ENCODE assay signal across 11 cellular contexts in the genomic region with DNA sequence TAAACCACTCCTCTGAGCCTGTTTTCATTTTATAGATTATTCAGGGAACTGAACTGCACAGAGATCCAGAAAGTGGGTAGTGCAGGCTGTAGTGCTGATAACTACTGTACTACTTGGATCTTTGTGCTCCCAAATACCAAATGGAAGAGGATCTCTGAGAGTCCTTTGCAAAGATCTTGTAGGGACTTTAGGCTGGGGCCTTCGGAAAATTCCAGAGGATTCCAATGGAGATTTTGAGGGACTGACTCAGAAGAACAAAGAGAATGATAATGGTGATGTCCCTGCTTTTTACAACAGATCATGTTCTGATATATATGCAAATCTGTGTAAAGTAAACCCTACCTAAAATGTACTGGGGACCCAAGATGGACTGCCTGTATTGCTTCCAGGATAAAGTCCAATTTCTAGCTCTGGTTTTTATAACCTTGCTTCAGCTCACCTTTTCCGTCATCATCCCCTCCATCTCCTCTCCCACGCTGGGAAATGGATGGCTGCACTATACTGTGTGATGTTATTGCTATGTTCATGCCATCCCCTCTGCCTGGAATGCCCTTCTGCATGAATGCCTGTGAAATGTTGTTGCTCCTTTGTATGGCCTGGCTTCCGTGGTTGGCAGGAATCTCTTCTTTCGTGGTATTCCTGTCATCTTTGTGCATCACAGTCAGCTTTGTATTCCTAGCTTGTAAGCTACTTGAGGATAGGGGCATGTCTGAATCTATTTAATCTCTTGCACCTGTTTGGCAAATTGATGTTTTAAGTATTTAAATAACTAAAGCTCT. TPM values are rescaled to one million over a fixed set of nuclear protein-coding genes. Genes with fewer than 3 reads are reported as not detected.
DNase-seq lines count a peak whose midpoint lies in the region; ATAC-seq and TF ChIP-seq lines count a peak whose summit lies in the region.
"Had no signal": no experiment of that assay in that cellular context is flagged by ENCODE, and none has a peak within 500 bp of the region (broad histone marks: within the 10 kb centered on the region; RNA-seq: fewer than 3 reads in every experiment).

No MANE protein-coding gene starts in this region.

- no peak overlapping the region for H3K4ac ChIP-seq in mesendoderm (ENCODE audit: low read depth, low read length)

- no peak overlapping the region for H3K23ac ChIP-seq in mesendoderm (ENCODE audit: low read length)

- H3K27me3 ChIP-seq in HUES48 (ENCODE audit: control insufficient read depth, insufficient read depth, low read length) = no peaks in the 10 kb centered on the region
- no peaks in the 10 kb centered on the region for H3K27me3 ChIP-seq in mesendoderm (ENCODE audit: insufficient read depth, low read length, poor library complexity)
- H3K27me3 ChIP-seq: esophagus muscularis mucosa, thyroid gland had no signal

- no peak overlapping the region for H4K8ac ChIP-seq in mesendoderm (ENCODE audit: low read depth, low read length)

- no peak overlapping the region for H2BK5ac ChIP-seq in mesendoderm (ENCODE audit: low read length)

- H3K4me1 ChIP-seq in HUES48 (ENCODE audit: control insufficient read depth, insufficient read depth, low read length) (peaks cover 19% of the 10 kb centered on the region), mesendoderm (ENCODE audit: control insufficient read depth, low read depth, low read length) (peaks cover 2% of the 10 kb centered on the region)
- H3K4me1 ChIP-seq: esophagus muscularis mucosa, thyroid gland had no signal

- H3K36me3 ChIP-seq in HUES48 (ENCODE audit: control insufficient read depth, insufficient read depth, low read length) (0 out of 2 replicates have a peak, but pooled peaks cover 1% of the 10 kb centered on the region), mesendoderm (ENCODE audit: control insufficient read depth, insufficient read depth, low read length) (no peaks in the 10 kb centered on the region)
- H3K36me3 ChIP-seq: thyroid gland had no signal

- no CpG with 5 or more reads among the region's 5 CpGs for WGBS in mesendoderm (ENCODE audit: extremely low coverage, insufficient coverage, low lambda C conversion rate)

- POLR2A ChIA-PET in HEK293T (lab: Yijun Ruan, JAX) = no interaction called here

- no peak overlapping the region for H3K18ac ChIP-seq in mesendoderm (ENCODE audit: low read length)

- H3K79me1 ChIP-seq in mesendoderm (ENCODE audit: low read length) = no peaks in the 10 kb centered on the region

- H2BK120ac ChIP-seq in mesendoderm (ENCODE audit: low read depth, low read length) = no peak overlapping the region

- peak; percentile 21 for DNase-seq in Caki2 (ENCODE audit: low read depth)
- DNase-seq in astrocyte of the hippocampus (ENCODE audit: low read depth, low spot score) = peak; percentile 92
- DNase-seq in mesendoderm = peak; percentile 75
- DNase-seq in HEK293T (ENCODE audit: extremely low spot score) = no peak
- DNase-seq: central memory CD4-positive, alpha-beta T cell; thyroid gland had no signal

- H3K9ac ChIP-seq in HUES48 (ENCODE audit: low read depth, low read length) (peak overlapping the region; percentile 47), mesendoderm (ENCODE audit: low read length) (no peak overlapping the region)

- no peak overlapping the region for H4K5ac ChIP-seq in mesendoderm (ENCODE audit: low read length)

- ATAC-seq in HG02763 (IDR thresholded peaks at IDR 0.05; ENCODE audit: unreplicated experiment) = no peak
- no peak for ATAC-seq in GM19452 (IDR thresholded peaks at IDR 0.05; ENCODE audit: unreplicated experiment)
- ATAC-seq in HG03280 (IDR thresholded peaks at IDR 0.05; ENCODE audit: unreplicated experiment) = no peak

- no peaks in the 10 kb centered on the region for H3K9me3 ChIP-seq in HUES48 (ENCODE audit: control insufficient read depth, insufficient read depth, low read length)
- H3K9me3 ChIP-seq: esophagus muscularis mucosa, thyroid gland had no signal

- H3K79me2 ChIP-seq in mesendoderm (ENCODE audit: control insufficient read depth, insufficient read depth, low read length) = no peaks in the 10 kb centered on the region

- peak overlapping the region; percentile 26 for H3K56ac ChIP-seq in mesendoderm (ENCODE audit: low read length)

- CTCF ChIA-PET in HEK293T (lab: Yijun Ruan, JAX) = interaction anchor here (0.5 kb wide), 1 partner anchor 239 kb away, joined by 3 read pairs; no protein-coding TSS in a partner anchor

- H3K27ac ChIP-seq in HUES48 (ENCODE audit: low read depth, low read length) (peak overlapping the region; percentile 90), mesendoderm (ENCODE audit: low read depth, low read length) (peak overlapping the region; percentile 14)
- H3K27ac ChIP-seq: esophagus muscularis mucosa, thyroid gland had no signal

- H3K4me2 ChIP-seq in mesendoderm (ENCODE audit: low read length) = no peak overlapping the region

- H2AK5ac ChIP-seq in mesendoderm (ENCODE audit: low read length) = no peak overlapping the region

- in situ Hi-C loops in Caki2 (cut with HindIII; ENCODE audit: low pct_unique_long_range_greater_than_20kb, low sequenced_read_pairs) = no loop called here

- no peak overlapping the region for H2BK15ac ChIP-seq in mesendoderm (replicated peaks; ENCODE audit: low read depth)

- H3K4me3 ChIP-seq in HUES48 (ENCODE audit: low read depth, low read length) = no peak overlapping the region
- no peak overlapping the region for H3K4me3 ChIP-seq in mesendoderm (ENCODE audit: low read length)
- H3K4me3 ChIP-seq: esophagus muscularis mucosa, thyroid gland had no signal

TF ChIP-seq in HEK293T, 16 proteins besides CTCF, POLR2A, EP300 and RAD21:
- TF ChIP-seq L3MBTL2 (conservative IDR thresholded peaks at IDR 0.05) = no peak
- TF ChIP-seq, protein P1, sequence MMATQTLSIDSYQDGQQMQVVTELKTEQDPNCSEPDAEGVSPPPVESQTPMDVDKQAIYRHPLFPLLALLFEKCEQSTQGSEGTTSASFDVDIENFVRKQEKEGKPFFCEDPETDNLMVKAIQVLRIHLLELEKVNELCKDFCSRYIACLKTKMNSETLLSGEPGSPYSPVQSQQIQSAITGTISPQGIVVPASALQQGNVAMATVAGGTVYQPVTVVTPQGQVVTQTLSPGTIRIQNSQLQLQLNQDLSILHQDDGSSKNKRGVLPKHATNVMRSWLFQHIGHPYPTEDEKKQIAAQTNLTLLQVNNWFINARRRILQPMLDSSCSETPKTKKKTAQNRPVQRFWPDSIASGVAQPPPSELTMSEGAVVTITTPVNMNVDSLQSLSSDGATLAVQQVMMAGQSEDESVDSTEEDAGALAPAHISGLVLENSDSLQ (IDR thresholded peaks at IDR 0.05) = no peak
- no peak for TF ChIP-seq ARNT (IDR thresholded peaks at IDR 0.05)
- TF ChIP-seq SP1 (IDR thresholded peaks at IDR 0.05) = no peak
- no peak for TF ChIP-seq CTBP1 (IDR thresholded peaks at IDR 0.05; ENCODE audit: borderline replicate concordance)
- no peak for TF ChIP-seq ELF4 (IDR thresholded peaks at IDR 0.05)
- TF ChIP-seq SUZ12 (IDR thresholded peaks at IDR 0.05) = no peak
- no peak for TF ChIP-seq ZNF384 (IDR thresholded peaks at IDR 0.05)
- TF ChIP-seq FOXM1 (IDR thresholded peaks at IDR 0.05; ENCODE audit: borderline replicate concordance) = no peak
- TF ChIP-seq LEF1 (IDR thresholded peaks at IDR 0.05; ENCODE audit: borderline replicate concordance) = no peak
TF ChIP-seq in HEK293T: peak in this region for 0.

RNA-seq across cellular contexts. Expression of gene PSMD5, which starts 9.7 kb away (rescaled TPM):
- total RNA-seq in Caki2 (2014; rRNA removed; shearing (Covaris generic); ENCODE audit: low replicate concordance) = 22.2 and 29.2 TPM in 2 replicates
- polyA plus RNA-seq in mesendoderm (2013, experiment 1 of 2) = 34.9 TPM
- polyA plus RNA-seq in mesendoderm (2013, experiment 2 of 2) = 33.1 TPM

RNA-seq across cellular contexts. Expression of gene PHF19, which starts 24.6 kb away (rescaled TPM):
- 15.6 and 47.7 TPM in 2 replicates for total RNA-seq in Caki2 (2014; rRNA removed; shearing (Covaris generic); ENCODE audit: low replicate concordance)
- polyA plus RNA-seq in mesendoderm (2013, experiment 1 of 2) = 11.6 TPM
- polyA plus RNA-seq in mesendoderm (2013, experiment 2 of 2) = 12.8 TPM

RNA-seq across cellular contexts. Expression of gene FBXW2, which starts 59.2 kb away (rescaled TPM):
- 15.1 and 54.0 TPM in 2 replicates for total RNA-seq in Caki2 (2014; rRNA removed; shearing (Covaris generic); ENCODE audit: low replicate concordance)
- 30.4 TPM for polyA plus RNA-seq in mesendoderm (2013, experiment 1 of 2)
- polyA plus RNA-seq in mesendoderm (2013, experiment 2 of 2) = 26.8 TPM
